Comparison of ENCODE assay signal across 8 cellular contexts in genomic region chr11:78350101-78350645, GRCh38.
DNase-seq lines count a peak whose midpoint lies in the region; ATAC-seq and TF ChIP-seq lines count a peak whose summit lies in the region.

No MANE protein-coding gene starts in this region.

- H3K36me3 Mint-ChIP-seq in CD8-positive, alpha-beta memory T cell = no peaks in the 10 kb centered on the region
- H3K36me3 Mint-ChIP-seq in MCF 10A (ENCODE audit: insufficient read depth, unreplicated experiment) = no peaks in the 10 kb centered on the region

- H2BK5ac ChIP-seq in mesendoderm (ENCODE audit: low read length) = no peak overlapping the region

- no TSS peak for BruUV-seq in MCF 10A (replicated peaks; lab: Mats Ljungman, UMichigan)

- TF ChIP-seq CTCF in MM.1S (IDR thresholded peaks at IDR 0.05; ENCODE audit: low read length) = no peak
- TF ChIP-seq CTCF in MCF 10A (IDR thresholded peaks at IDR 0.05; ENCODE audit: unreplicated experiment) = no peak
- no peak for TF ChIP-seq CTCF in uterus (IDR thresholded peaks at IDR 0.05)
- no peak for TF ChIP-seq CTCF in GM10248 (IDR thresholded peaks at IDR 0.05; ENCODE audit: control extremely low read depth, extremely low read depth, low read depth, missing control alignments)

- H3K79me1 ChIP-seq in mesendoderm (ENCODE audit: low read length) = no peaks in the 10 kb centered on the region

- DNase-seq in CD8-positive, alpha-beta memory T cell = no peak
- no peak for DNase-seq in MM.1S
- DNase-seq in MCF 10A (ENCODE audit: unreplicated experiment) = no peak
- DNase-seq in mesendoderm = peak; percentile 64
- peak; percentile 30 to 32 for DNase-seq in uterus
- no peak for DNase-seq in GM10248 (ENCODE audit: extremely low spot score)
- DNase-seq in NCI-H2196 treated with DMSO at 0.1 percent for 48 hours (lab: John Stamatoyannopoulos, UW; ENCODE audit: unreplicated experiment) = no peak

- ATAC-seq in HG02642 (IDR thresholded peaks at IDR 0.05; ENCODE audit: poor library complexity, unreplicated experiment) = no peak

- H3K9me3 Mint-ChIP-seq in CD8-positive, alpha-beta memory T cell = peaks cover 0 to 4% (median 0%) of the 10 kb centered on the region in 5 donors
- H3K9me3 Mint-ChIP-seq in MCF 10A (ENCODE audit: unreplicated experiment) = no peaks in the 10 kb centered on the region

- H3K4me2 ChIP-seq in MM.1S (ENCODE audit: low read depth, low read length) (peak overlapping the region; percentile 73), mesendoderm (ENCODE audit: low read length) (no peak overlapping the region)

- 0 out of 2 replicates have a peak overlapping the region, but pooled peaks have one; percentile 12 for H2AFZ ChIP-seq in MM.1S (ENCODE audit: low read length)

- H3K27ac Mint-ChIP-seq in CD8-positive, alpha-beta memory T cell = no peak overlapping the region
- peak overlapping the region; percentile 65 for H3K27ac Mint-ChIP-seq in MCF 10A (ENCODE audit: low read depth, unreplicated experiment)

- peak overlapping the region; percentile 21; the same call in 1 of the 2 replicates for H3K9ac ChIP-seq in MM.1S (ENCODE audit: low read length)
- no peak overlapping the region for H3K9ac ChIP-seq in mesendoderm (ENCODE audit: low read length)

- H3K9me3 ChIP-seq in CD8-positive, alpha-beta memory T cell (ENCODE audit: low read length) = no peaks in the 10 kb centered on the region
- H3K9me3 ChIP-seq in MM.1S (replicated peaks; ENCODE audit: insufficient read depth, low read length) (no peaks in the 10 kb centered on the region), uterus (no peaks in the 10 kb centered on the region)

- peak overlapping the region in 1 of 7 donors; percentile 25 for H3K4me3 Mint-ChIP-seq in CD8-positive, alpha-beta memory T cell
- H3K4me3 Mint-ChIP-seq in MCF 10A (ENCODE audit: unreplicated experiment) = no peak overlapping the region

- CTCF ChIA-PET in CD8-positive, alpha-beta memory T cell (lab: Charles Lee) = no interaction called here
- CTCF ChIA-PET in MCF 10A (lab: Yijun Ruan, JAX) (no interaction called here), GM10248 (lab: Yijun Ruan, JAX) (interaction anchor here (0.9 to 2.7 kb wide), 7 partner anchors 11 to 215 kb away, joined by 3 to 11 read pairs (median 4); partner anchors contain the start of gene GAB2)

- TF ChIP-seq POLR2A in uterus (IDR thresholded peaks at IDR 0.05) = no peak

- H3K18ac ChIP-seq in mesendoderm (ENCODE audit: low read length) = peak overlapping the region; percentile 53

- peaks cover 6 to 28% of the 10 kb centered on the region in 2 donors for H3K27me3 Mint-ChIP-seq in CD8-positive, alpha-beta memory T cell
- H3K27me3 Mint-ChIP-seq in MCF 10A (ENCODE audit: insufficient read depth, unreplicated experiment) = no peaks in the 10 kb centered on the region

- POLR2A ChIA-PET in CD8-positive, alpha-beta memory T cell (lab: Charles Lee) = no interaction called here
- POLR2A ChIA-PET in MCF 10A (lab: Yijun Ruan, JAX) = no interaction called here
- POLR2A ChIA-PET in GM10248 (lab: Yijun Ruan, JAX) = no interaction called here

- no peak overlapping the region for H3K56ac ChIP-seq in mesendoderm (ENCODE audit: low read length)

- no peaks in the 10 kb centered on the region for H3K9me2 ChIP-seq in MM.1S (replicated peaks; ENCODE audit: insufficient read depth, low read length)

- H3K79me2 ChIP-seq in MM.1S (ENCODE audit: low read length) (no peaks in the 10 kb centered on the region), mesendoderm (ENCODE audit: control insufficient read depth, insufficient read depth, low read length) (no peaks in the 10 kb centered on the region)

- H2BK120ac ChIP-seq in mesendoderm (ENCODE audit: low read depth, low read length) = no peak overlapping the region

- H3F3A ChIP-seq in MM.1S (ENCODE audit: insufficient read depth, low read length) = 0 out of 2 replicates have a peak, but pooled peaks cover 6% of the 10 kb centered on the region

- no peak overlapping the region for H4K8ac ChIP-seq in mesendoderm (ENCODE audit: low read depth, low read length)

- H2BK15ac ChIP-seq in mesendoderm (replicated peaks; ENCODE audit: low read depth) = no peak overlapping the region

- intact Hi-C loops in MCF 10A (cut with micrococcal nuclease) (no loop called here), uterus (cut with DNase I; ENCODE audit: low total_unique reads) (no loop called here)

- H3K4me1 Mint-ChIP-seq in CD8-positive, alpha-beta memory T cell = peaks cover 4 to 14% (median 10%) of the 10 kb centered on the region in 3 donors
- H3K4me1 Mint-ChIP-seq in MCF 10A (ENCODE audit: insufficient read depth, unreplicated experiment) = peaks cover 20% of the 10 kb centered on the region

- no peaks in the 10 kb centered on the region for H3K36me3 ChIP-seq in CD8-positive, alpha-beta memory T cell (ENCODE audit: insufficient read depth, low read length)
- H3K36me3 ChIP-seq in MM.1S (replicated peaks; ENCODE audit: insufficient read depth, low read length) (no peaks in the 10 kb centered on the region), mesendoderm (ENCODE audit: control insufficient read depth, insufficient read depth, low read length) (no peaks in the 10 kb centered on the region), uterus (no peaks in the 10 kb centered on the region)

- no peaks in the 10 kb centered on the region for H4K20me1 ChIP-seq in MM.1S (ENCODE audit: insufficient read depth, low read length)

- H3K23ac ChIP-seq in mesendoderm (ENCODE audit: low read length) = no peak overlapping the region

- peak overlapping the region; percentile 60 for H3K27ac ChIP-seq in CD8-positive, alpha-beta memory T cell (ENCODE audit: low read depth, low read length)
- peak overlapping the region; percentile 20; the same call in 1 of the 2 replicates for H3K27ac ChIP-seq in MM.1S (ENCODE audit: low read length)
- no peak overlapping the region for H3K27ac ChIP-seq in mesendoderm (ENCODE audit: low read depth, low read length)
- peak overlapping the region; percentile 53 to 80 for H3K27ac ChIP-seq in uterus

- no peaks in the 10 kb centered on the region for H3K27me3 ChIP-seq in CD8-positive, alpha-beta memory T cell (ENCODE audit: insufficient read depth, low read length, poor library complexity, severe bottlenecking)
- H3K27me3 ChIP-seq in MM.1S (replicated peaks; ENCODE audit: insufficient read depth, low read length) (no peaks in the 10 kb centered on the region), mesendoderm (ENCODE audit: insufficient read depth, low read length, poor library complexity) (no peaks in the 10 kb centered on the region), uterus (no peaks in the 10 kb centered on the region)

- no peak overlapping the region for H3K4me3 ChIP-seq in CD8-positive, alpha-beta memory T cell (ENCODE audit: low read length)
- peak overlapping the region; percentile 16; the same call in 1 of the 2 replicates for H3K4me3 ChIP-seq in MM.1S (ENCODE audit: low read length)
- no peak overlapping the region for H3K4me3 ChIP-seq in mesendoderm (ENCODE audit: low read length)
- H3K4me3 ChIP-seq in uterus = peak overlapping the region in 1 of 2 donors; percentile 25

- peak overlapping the region; percentile 43 for H3K4ac ChIP-seq in mesendoderm (ENCODE audit: low read depth, low read length)

- no peak overlapping the region for H4K5ac ChIP-seq in mesendoderm (ENCODE audit: low read length)

- no CpG with 5 or more reads among the region's 6 CpGs for WGBS in mesendoderm (ENCODE audit: extremely low coverage, insufficient coverage, low lambda C conversion rate)

- no peak overlapping the region for H2AK5ac ChIP-seq in mesendoderm (ENCODE audit: low read length)

- no peaks in the 10 kb centered on the region for H3K4me1 ChIP-seq in CD8-positive, alpha-beta memory T cell (ENCODE audit: insufficient read depth, low read length)
- H3K4me1 ChIP-seq in MM.1S (ENCODE audit: low read length) = peaks cover 23% of the 10 kb centered on the region
- peaks cover 11% of the 10 kb centered on the region for H3K4me1 ChIP-seq in mesendoderm (ENCODE audit: control insufficient read depth, low read depth, low read length)
- peaks cover 4 to 9% of the 10 kb centered on the region in 2 donors for H3K4me1 ChIP-seq in uterus

Comparison
In these comparisons a context has a peak if more than half of its experiments do, and no peak if none do; other contexts are left out.
1. DNase-seq: peak in mesendoderm (single experiment) and uterus (2 of 2); none in CD8-positive, alpha-beta memory T cell (0 of 5), MM.1S (single experiment), MCF 10A (single experiment), GM10248 (single experiment) and NCI-H2196 treated with DMSO at 0.1 percent for 48 hours (single experiment).